ENCODE assay signal across 17 cellular contexts in the genomic region with DNA sequence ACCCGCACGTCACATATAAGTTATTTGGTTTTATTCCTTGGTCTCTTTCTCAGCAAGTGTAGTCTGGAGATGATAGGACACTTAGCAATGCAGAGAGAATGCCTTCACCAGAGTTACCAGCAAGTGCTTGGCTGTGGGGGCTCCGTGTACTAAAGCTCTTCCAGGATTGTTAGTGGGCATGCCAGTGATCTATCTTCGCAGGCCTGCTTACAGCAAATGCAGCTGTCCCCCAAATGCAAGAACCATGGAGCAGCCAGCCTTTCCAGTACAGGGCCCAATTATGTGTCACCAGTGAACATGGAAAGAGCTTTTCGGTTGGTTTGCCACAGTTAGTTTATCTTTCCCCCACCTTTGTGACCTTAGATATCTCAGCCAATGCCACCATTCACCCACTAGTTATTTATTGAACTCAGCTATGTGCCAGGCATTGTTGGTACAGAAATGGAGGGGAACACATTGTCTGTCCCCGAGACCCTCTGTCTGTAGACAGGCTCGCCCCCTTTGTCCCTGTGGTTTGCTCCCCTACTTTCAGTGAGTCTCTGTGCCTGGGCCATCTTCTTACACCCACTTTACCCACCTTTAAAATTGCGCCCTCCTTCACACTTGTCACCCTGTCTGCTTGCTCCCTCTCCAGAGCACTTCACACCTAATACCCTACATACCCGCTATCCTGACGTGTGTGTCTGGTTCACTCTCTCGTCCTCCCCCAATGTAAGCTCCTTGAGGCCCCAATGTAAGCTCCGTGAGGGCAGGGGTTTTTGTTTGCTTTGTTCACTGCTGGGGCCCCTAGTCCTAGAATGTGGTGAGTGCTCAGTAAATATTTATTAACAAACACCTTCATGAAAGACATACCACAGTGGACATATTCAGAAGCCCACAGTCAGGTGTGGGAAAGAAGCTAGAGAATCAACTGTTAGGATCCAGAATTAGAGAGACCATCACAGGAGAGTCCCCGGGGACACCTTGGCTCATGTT. TPM values are rescaled to one million over a fixed set of nuclear protein-coding genes. Genes with fewer than 3 reads are reported as not detected.
DNase-seq lines count a peak whose midpoint lies in the region; ATAC-seq, FAIRE-seq and TF ChIP-seq lines count a peak whose summit lies in the region.
"Had no signal": no experiment of that assay in that cellular context is flagged by ENCODE, and none has a peak within 500 bp of the region (broad histone marks: within the 10 kb centered on the region; RNA-seq: fewer than 3 reads in every experiment).

No MANE protein-coding gene starts in this region.

- FAIRE-seq in H54 (lab: Jason Lieb, UNC) = no peak
- FAIRE-seq: RCC 7860 had no signal

- WGBS in right lobe of liver (ENCODE audit: insufficient coverage, low coverage, low lambda C conversion rate, missing lambda C conversion rate) = 77% methylated on average over 13 of the region's 13 CpGs

- no peak for TF ChIP-seq CTCF in A673 (conservative IDR thresholded peaks at IDR 0.05; ENCODE audit: low read depth, low read length)
- TF ChIP-seq CTCF in OCI-LY1 (IDR thresholded peaks at IDR 0.05; ENCODE audit: low read length) = no peak
- TF ChIP-seq CTCF in right lobe of liver (IDR thresholded peaks at IDR 0.05) = no peak

- H3K4me2 ChIP-seq in BLaER1 (peak overlapping the region; percentile 67), OCI-LY1 (ENCODE audit: low read length) (peak overlapping the region; percentile 40; the same call in 1 of the 2 replicates)

- H3K9me2 ChIP-seq in OCI-LY1 (ENCODE audit: low read depth, low read length) = no peaks in the 10 kb centered on the region

- DNase-seq in A673 (ENCODE audit: low spot score) (no peak), right lobe of liver (peak in 1 of 3 donors; percentile 30), NCI-H510A treated with DMSO at 0.1 percent for 48 hours (lab: John Stamatoyannopoulos, UW) (no peak), H54 (ENCODE audit: insufficient read length, low spot score) (no peak), sciatic nerve (ENCODE audit: low spot score) (no peak)
- DNase-seq: DMS79; effector CD4-positive, alpha-beta T cell; heart right ventricle; NCI-H1436 treated with DMSO at 0.1 percent for 48 hours; NCI-H774; posterior cingulate gyrus; stimulated activated CD4-positive, alpha-beta T cell treated with anti-CD3 and anti-CD28 coated beads, Interleukin-2, amount 100 ng/mL, for 48 hours had no signal

- H3K9ac ChIP-seq in BLaER1 = 0 out of 2 replicates have a peak overlapping the region, but pooled peaks have one; percentile 6
- H3K9ac ChIP-seq in OCI-LY1 (ENCODE audit: low read length) = no peak overlapping the region; the same call in 1 of the 2 replicates

- H3K9me3 ChIP-seq in A673 (ENCODE audit: low read depth, low read length, poor library complexity, severe bottlenecking) (no peaks in the 10 kb centered on the region), BLaER1 (no peaks in the 10 kb centered on the region), OCI-LY1 (ENCODE audit: low read length) (no peaks in the 10 kb centered on the region), right lobe of liver (no peaks in the 10 kb centered on the region)
- H3K9me3 ChIP-seq: heart right ventricle had no signal

- intact Hi-C loops in A673 (cut with micrococcal nuclease; ENCODE audit: unreplicated experiment) = no loop called here
- intact Hi-C loops in right lobe of liver (cut with DNase I) = no loop called here
- intact Hi-C loops in sciatic nerve (cut with DNase I) = loop anchor here (10.0 kb wide), 1 partner anchor 198 kb away; no protein-coding TSS in a partner anchor

- H3K36me3 ChIP-seq in A673 (ENCODE audit: insufficient read depth, low read length, poor library complexity, severe bottlenecking) (peaks cover 4% of the 10 kb centered on the region), BLaER1 (peaks cover 77% of the 10 kb centered on the region), OCI-LY1 (ENCODE audit: insufficient read depth, low read length) (peaks cover 42% of the 10 kb centered on the region), right lobe of liver (no peaks in the 10 kb centered on the region)

- POLR2A ChIA-PET in A673 (lab: Charles Lee; ENCODE audit: low non-redundant PET) = no interaction called here

- no TSS peak for BruUV-seq in A673 (replicated peaks; lab: Mats Ljungman, UMichigan)

- H3K4me1 ChIP-seq in A673 (ENCODE audit: insufficient read depth, low read length, poor library complexity, severe bottlenecking) = peaks cover 16% of the 10 kb centered on the region
- peaks cover 61% of the 10 kb centered on the region for H3K4me1 ChIP-seq in BLaER1
- H3K4me1 ChIP-seq in OCI-LY1 (ENCODE audit: insufficient read depth, low read length, severe bottlenecking) = peaks cover 59% of the 10 kb centered on the region
- peaks cover 0 to 17% (median 6%) of the 10 kb centered on the region in 4 donors for H3K4me1 ChIP-seq in right lobe of liver

- no peaks in the 10 kb centered on the region for H3F3A ChIP-seq in OCI-LY1 (ENCODE audit: insufficient read depth, low read length)

- H4K20me1 ChIP-seq in BLaER1 (peaks cover 100% of the 10 kb centered on the region), OCI-LY1 (ENCODE audit: insufficient read depth, low read length) (peaks cover 15% of the 10 kb centered on the region; the same call in 1 of the 2 replicates)

- TF ChIP-seq POLR2A in right lobe of liver (IDR thresholded peaks at IDR 0.05) = no peak
- TF ChIP-seq POLR2A in H54 (IDR thresholded peaks at IDR 0.05; ENCODE audit: low read depth, low read length) = no peak

- peaks cover 100% of the 10 kb centered on the region for H3K79me2 ChIP-seq in OCI-LY1 (ENCODE audit: insufficient read depth, low read length)

- no peak overlapping the region for H3K4me3 ChIP-seq in A673 (ENCODE audit: low read depth, low read length, poor library complexity, severe bottlenecking)
- no peak overlapping the region for H3K4me3 ChIP-seq in BLaER1
- no peak overlapping the region for H3K4me3 ChIP-seq in OCI-LY1 (ENCODE audit: low read depth, low read length, poor library complexity, severe bottlenecking)
- no peak overlapping the region for H3K4me3 ChIP-seq in right lobe of liver
- H3K4me3 ChIP-seq: heart right ventricle, lung, skin epidermis had no signal

- H3K27ac ChIP-seq in A673 (ENCODE audit: low read depth, low read length, poor library complexity, severe bottlenecking) (peak overlapping the region; percentile 49), BLaER1 (peak overlapping the region; percentile 25; the same call in 1 of the 2 replicates), OCI-LY1 (ENCODE audit: low read depth, low read length, poor library complexity, severe bottlenecking) (peak overlapping the region; percentile 37), right lobe of liver (no peak overlapping the region)
- H3K27ac ChIP-seq: heart right ventricle, skin epidermis had no signal

- CTCF ChIA-PET in A673 (lab: Charles Lee) = interaction anchor here (1.2 kb wide), 1 partner anchor 41 kb away, joined by 3 read pairs; no protein-coding TSS in a partner anchor

- H2AFZ ChIP-seq in OCI-LY1 (ENCODE audit: low read length) = no peak overlapping the region

- H3K27me3 ChIP-seq in A673 (replicated peaks; ENCODE audit: insufficient read depth, low read depth, low read length, poor library complexity) = no peaks in the 10 kb centered on the region
- H3K27me3 ChIP-seq in BLaER1 = no peaks in the 10 kb centered on the region
- no peaks in the 10 kb centered on the region for H3K27me3 ChIP-seq in OCI-LY1 (ENCODE audit: insufficient read depth, low read length)
- no peaks in the 10 kb centered on the region for H3K27me3 ChIP-seq in right lobe of liver
- H3K27me3 ChIP-seq: heart right ventricle had no signal

- ATAC-seq in right lobe of liver = peak; percentile 50 to 63 (median 60)
- no peak for ATAC-seq in sciatic nerve

RNA-seq across cellular contexts. Expression of a gene that starts 13.3 kb away (rescaled TPM):
- total RNA-seq in A673 (2021) (165 and 171 TPM in 2 replicates), right lobe of liver (10 to 100 TPM; 41.5 to 53.2 (median 44.6) TPM), sciatic nerve (72.2 TPM)

Comparison
In these comparisons a context has a peak if more than half of its experiments do, and no peak if none do; other contexts are left out.
1. H3K27ac ChIP-seq: peak in A673 (single experiment), BLaER1 (single experiment) and OCI-LY1 (single experiment); none in right lobe of liver (0 of 3).